ENCODE assay signal across 8 cellular contexts in genomic region chrX:135520022-135520552, GRCh38. TPM values are rescaled to one million over a fixed set of nuclear protein-coding genes. Genes with fewer than 3 reads are reported as not detected.
DNase-seq lines count a peak whose midpoint lies in the region; ATAC-seq and TF ChIP-seq lines count a peak whose summit lies in the region.

No MANE protein-coding gene starts in this region.

- H3K27ac ChIP-seq in C4-2B (peak overlapping the region; percentile 98; the same call in 1 of the 2 replicates), HEK293 (ENCODE audit: extremely low read depth, low read depth, low read length) (no peak overlapping the region), ascending aorta (peak overlapping the region; percentile 94 to 97), urinary bladder (ENCODE audit: low read depth) (no peak overlapping the region)

- no peaks in the 10 kb centered on the region for H3K36me3 ChIP-seq in HEK293 (ENCODE audit: control insufficient read depth in 2 of 2, insufficient read depth in 1 of 2, low read length in 2 of 2)
- H3K36me3 ChIP-seq in ascending aorta: no peaks in the 10 kb centered on the region
- H3K36me3 ChIP-seq in urinary bladder (ENCODE audit: insufficient read depth): no peaks in the 10 kb centered on the region

- WGBS in urinary bladder: 0% methylated on average over 12 of the region's 12 CpGs

- H3K4me3 ChIP-seq in HEK293 (ENCODE audit: low read depth, low read length) (no peak overlapping the region), ascending aorta (peak overlapping the region; percentile 60 to 82), urinary bladder (ENCODE audit: low read depth, low read length) (peak overlapping the region; percentile 24)

- no peaks in the 10 kb centered on the region for H3K27me3 ChIP-seq in ascending aorta

- H3K4me1 ChIP-seq in HEK293 (ENCODE audit: control insufficient read depth, insufficient read depth, low read length): peaks cover 13% of the 10 kb centered on the region; the same call in 1 of the 2 replicates
- H3K4me1 ChIP-seq in ascending aorta: no peaks in the 10 kb centered on the region
- H3K4me1 ChIP-seq in urinary bladder (ENCODE audit: insufficient read depth): no peaks in the 10 kb centered on the region

- H3K9me3 ChIP-seq in HEK293 (ENCODE audit: control insufficient read depth, insufficient read depth, low read depth, low read length) (no peaks in the 10 kb centered on the region), ascending aorta (no peaks in the 10 kb centered on the region)

- POLR2A ChIA-PET in HEK293 (lab: Yijun Ruan, JAX): no interaction called here

- CTCF ChIA-PET in HEK293 (lab: Yijun Ruan, JAX): interaction anchor here (0.6 to 1.4 kb wide), 2 partner anchors 25 to 636 kb away, joined by 3 to 4 read pairs; no protein-coding TSS in a partner anchor

- no peak for ATAC-seq in HG02938 (IDR thresholded peaks at IDR 0.05; ENCODE audit: unreplicated experiment)

- DNase-seq in ascending aorta (ENCODE audit: low spot score in 2 of 2) (no peak), left kidney (ENCODE audit: low read depth, low spot score) (peak; percentile 62), NCI-H1105 (lab: John Stamatoyannopoulos, UW) (no peak), COR-L47 (lab: John Stamatoyannopoulos, UW) (no peak)

- no peak for TF ChIP-seq CTCF in C4-2B (conservative IDR thresholded peaks at IDR 0.05)
- no peak for TF ChIP-seq CTCF in HEK293 (tag by site-specific recombination; IDR thresholded peaks at IDR 0.05)
- TF ChIP-seq CTCF in ascending aorta (IDR thresholded peaks at IDR 0.05): no peak

- intact Hi-C loops in ascending aorta (cut with DNase I): loop anchor here (5.0 kb wide), 1 partner anchor 468 kb away; the partner anchor contains the start of gene RTL8A

TF ChIP-seq in HEK293, 187 proteins besides CTCF, POLR2A, EP300 and RAD21:
- no peak for TF ChIP-seq ZNF624 (tag by site-specific recombination; IDR thresholded peaks at IDR 0.05)
- TF ChIP-seq ZNF24 (tag by site-specific recombination; IDR thresholded peaks at IDR 0.05): no peak
- TF ChIP-seq ZNF747 (tag by site-specific recombination; IDR thresholded peaks at IDR 0.05): no peak
- TF ChIP-seq ZNF701 (tag by site-specific recombination; IDR thresholded peaks at IDR 0.05): no peak
- TF ChIP-seq ZNF791 (tag by site-specific recombination; IDR thresholded peaks at IDR 0.05): no peak
- no peak for TF ChIP-seq ZNF18 (tag by site-specific recombination; IDR thresholded peaks at IDR 0.05)
- TF ChIP-seq TRIM28 (IDR thresholded peaks at IDR 0.05; ENCODE audit: borderline replicate concordance, low read length): no peak
- no peak for TF ChIP-seq ZNF10 (tag by site-specific recombination; IDR thresholded peaks at IDR 0.05)
- no peak for TF ChIP-seq GLIS2 (tag by site-specific recombination; IDR thresholded peaks at IDR 0.05)
- TF ChIP-seq INSM2 (tag by site-specific recombination; IDR thresholded peaks at IDR 0.05): no peak
- no peak for TF ChIP-seq ZNF214 (tag by site-specific recombination; IDR thresholded peaks at IDR 0.05; ENCODE audit: borderline replicate concordance)
- peak; percentile 90 for TF ChIP-seq ZNF600 (tag by site-specific recombination; IDR thresholded peaks at IDR 0.05)
- TF ChIP-seq SCRT2 (tag by site-specific recombination; IDR thresholded peaks at IDR 0.05): peak; percentile 85
- no peak for TF ChIP-seq ZNF423 (tag by site-specific recombination; IDR thresholded peaks at IDR 0.05)
- TF ChIP-seq ZFP41 (tag by site-specific recombination; IDR thresholded peaks at IDR 0.05; ENCODE audit: borderline replicate concordance): no peak
- no peak for TF ChIP-seq ZNF426 (tag by site-specific recombination; IDR thresholded peaks at IDR 0.05)
- no peak for TF ChIP-seq ZNF202 (tag by site-specific recombination; IDR thresholded peaks at IDR 0.05; ENCODE audit: borderline replicate concordance)
- TF ChIP-seq ZBTB1 (tag by site-specific recombination; IDR thresholded peaks at IDR 0.05): no peak

RNA-seq across cellular contexts. Expression of gene INTS6L, which starts 0.4 kb away (rescaled TPM):
- 11.9 TPM for total RNA-seq in ascending aorta
- total RNA-seq in urinary bladder: 32.3 TPM
- polyA plus RNA-seq in urinary bladder: 5.9 TPM

Comparison
In these comparisons a context has a peak if more than half of its experiments do, and no peak if none do; other contexts are left out.
1. H3K27ac ChIP-seq: peak in C4-2B (single experiment) and ascending aorta (2 of 2); none in HEK293 (single experiment) and urinary bladder (single experiment).